ENCODE assay signal across 29 cellular contexts in the genomic region with DNA sequence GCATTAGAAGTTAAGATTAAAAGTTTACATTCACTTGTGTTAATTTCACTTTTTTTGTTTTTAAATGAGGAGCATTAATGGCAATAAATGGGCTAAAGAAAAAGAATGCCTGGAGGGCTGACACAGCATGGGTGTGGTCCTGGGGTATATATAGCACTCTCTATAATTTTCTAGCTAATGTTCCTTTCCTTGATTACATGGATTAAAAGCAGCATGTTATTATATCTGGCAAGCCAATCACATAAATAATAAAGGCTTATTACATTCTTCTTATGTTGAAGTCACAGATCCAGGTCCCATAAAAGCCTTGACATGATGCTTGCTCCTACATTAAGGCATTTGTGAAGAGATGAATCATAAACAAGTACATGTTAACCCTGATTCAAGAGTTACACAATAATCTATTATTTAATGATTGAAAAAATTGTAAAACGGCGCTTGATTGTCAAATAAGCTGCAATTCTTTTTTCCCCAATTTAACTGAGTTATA.
DNase-seq lines count a peak whose midpoint lies in the region; ATAC-seq, FAIRE-seq and TF ChIP-seq lines count a peak whose summit lies in the region.
"Had no signal": no experiment of that assay in that cellular context is flagged by ENCODE, and none has a peak within 500 bp of the region (broad histone marks: within the 10 kb centered on the region; RNA-seq: fewer than 3 reads in every experiment).

No MANE protein-coding gene starts in this region.

- H3K9me3 Mint-ChIP-seq in GM23338 (no peaks in the 10 kb centered on the region; the same call in 2 of the 3 replicates), nephron (peaks cover 25% of the 10 kb centered on the region)
- H3K9me3 Mint-ChIP-seq in activated T-cell treated with anti-CD3 and anti-CD28 coated beads, Interleukin-2, amount 50 U/mL, for 72 hours, result peaks cover 0 to 7% of the 10 kb centered on the region in 2 donors

- no peak overlapping the region for H3K4me3 ChIP-seq in GM23338
- H3K4me3 ChIP-seq: thyroid gland had no signal

- H3K27ac ChIP-seq in GM23338 (ENCODE audit: low read depth), result no peak overlapping the region
- H3K27ac ChIP-seq in epithelial cell of prostate, result no peak overlapping the region
- H3K27ac ChIP-seq: parathyroid adenoma, thyroid gland had no signal

- no peaks in the 10 kb centered on the region for H3K9me2 ChIP-seq in GM23338 (ENCODE audit: insufficient read depth)
- H3K9me2 ChIP-seq: SK-N-SH had no signal

- DNase-seq in GM23338 (ENCODE audit: low spot score) (no peak), NCI-H2081 (lab: John Stamatoyannopoulos, UW) (peak; percentile 76 to 90), epithelial cell of prostate (ENCODE audit: low read depth, low spot score) (peak; percentile 29), GM19239 (ENCODE audit: insufficient read length, low spot score) (no peak), urothelium cell line (ENCODE audit: low spot score) (no peak), SW 1271 (lab: John Stamatoyannopoulos, UW) (no peak)
- no peak for DNase-seq in activated T-cell treated with anti-CD3 and anti-CD28 coated beads, Interleukin-2, amount 50 U/mL, for 72 hours
- DNase-seq: ACHN; activated CD4-positive, alpha-beta memory T cell treated with anti-CD3 and anti-CD28 coated beads for 36 hours; activated naive CD4-positive, alpha-beta T cell treated with Interleukin-2 at 50 U/mL for 16 hours; CD4-positive, alpha-beta memory T cell; central memory CD4-positive, alpha-beta T cell; KBM-7; NCI-H510A treated with DMSO at 0.1 percent for 48 hours; OCI-M1; right cardiac atrium; SK-N-SH; stimulated activated CD4-positive, alpha-beta T cell treated with anti-CD3 and anti-CD28 coated beads, Interleukin-2, amount 100 ng/mL, for 48 hours; T-helper 2 cell; thyroid gland had no signal

- H3K36me3 ChIP-seq in GM23338 (ENCODE audit: insufficient read depth), result no peaks in the 10 kb centered on the region
- H3K36me3 ChIP-seq: thyroid gland had no signal

- no peaks in the 10 kb centered on the region for H3K79me2 ChIP-seq in GM23338 (replicated peaks; ENCODE audit: insufficient read depth)
- H3K79me2 ChIP-seq: parathyroid adenoma had no signal

- ATAC-seq in GM23338, result no peak
- ATAC-seq in activated T-cell treated with anti-CD3 and anti-CD28 coated beads, Interleukin-2, amount 50 U/mL, for 72 hours (replicated peaks in 1 of 2), result no peak
- ATAC-seq: activated CD4-positive, CD25-positive, alpha-beta regulatory T cell treated with anti-CD3 and anti-CD28 coated beads, Interleukin-2, amount 50 U/mL, for 24 hours; esophagus mucosa; left lobe of liver; right cardiac atrium had no signal

- H3K27me3 Mint-ChIP-seq in GM23338 (ENCODE audit: insufficient read depth, low read depth, poor library complexity), result no peaks in the 10 kb centered on the region
- H3K27me3 Mint-ChIP-seq in nephron (ENCODE audit: low read depth), result peaks cover 3% of the 10 kb centered on the region
- H3K27me3 Mint-ChIP-seq in activated T-cell treated with anti-CD3 and anti-CD28 coated beads, Interleukin-2, amount 50 U/mL, for 72 hours (ENCODE audit: low read depth), result no peaks in the 10 kb centered on the region
- H3K27me3 Mint-ChIP-seq: activated CD4-positive, alpha-beta memory T cell treated with anti-CD3 and anti-CD28 coated beads for 36 hours; B cell; CD4-positive, alpha-beta memory T cell; dendritic cell treated with granulocyte-macrophage colony-stimulating factor and Interleukin-4, amounts not matched to agents 40 ng/mL and 50 ng/mL, for 4 days had no signal

- H3K4me3 Mint-ChIP-seq in GM23338, result no peak overlapping the region
- no peak overlapping the region for H3K4me3 Mint-ChIP-seq in nephron
- no peak overlapping the region for H3K4me3 Mint-ChIP-seq in activated T-cell treated with anti-CD3 and anti-CD28 coated beads, Interleukin-2, amount 50 U/mL, for 72 hours
- H3K4me3 Mint-ChIP-seq: activated CD4-positive, alpha-beta memory T cell treated with anti-CD3 and anti-CD28 coated beads for 36 hours; B cell; CD4-positive, alpha-beta memory T cell; dendritic cell treated with granulocyte-macrophage colony-stimulating factor and Interleukin-4, amounts not matched to agents 40 ng/mL and 50 ng/mL, for 4 days; nephron progenitor cell had no signal

- H3K27ac Mint-ChIP-seq in GM23338 (no peak overlapping the region), nephron (peak overlapping the region in 2 of 3 experiments; percentile 79 to 81)
- H3K27ac Mint-ChIP-seq in activated T-cell treated with anti-CD3 and anti-CD28 coated beads, Interleukin-2, amount 50 U/mL, for 72 hours, result no peak overlapping the region
- H3K27ac Mint-ChIP-seq: activated CD4-positive, alpha-beta memory T cell treated with anti-CD3 and anti-CD28 coated beads for 36 hours; B cell; CD4-positive, alpha-beta memory T cell; dendritic cell treated with granulocyte-macrophage colony-stimulating factor and Interleukin-4, amounts not matched to agents 40 ng/mL and 50 ng/mL, for 4 days had no signal

- no peaks in the 10 kb centered on the region for H4K20me1 ChIP-seq in GM23338 (replicated peaks; ENCODE audit: insufficient read depth)

- no peak overlapping the region for H2AFZ ChIP-seq in GM23338
- H2AFZ ChIP-seq: parathyroid adenoma had no signal

- peaks cover 14% of the 10 kb centered on the region for H3K4me1 ChIP-seq in GM23338 (ENCODE audit: insufficient read depth)
- H3K4me1 ChIP-seq: parathyroid adenoma, thyroid gland had no signal

- peaks cover 15% of the 10 kb centered on the region for H3K4me1 Mint-ChIP-seq in GM23338
- H3K4me1 Mint-ChIP-seq in nephron, result peaks cover 10% of the 10 kb centered on the region
- H3K4me1 Mint-ChIP-seq in activated T-cell treated with anti-CD3 and anti-CD28 coated beads, Interleukin-2, amount 50 U/mL, for 72 hours (ENCODE audit: low read depth), result no peaks in the 10 kb centered on the region
- H3K4me1 Mint-ChIP-seq: B cell; CD4-positive, alpha-beta memory T cell had no signal

- no peaks in the 10 kb centered on the region for H3K27me3 ChIP-seq in GM23338 (ENCODE audit: insufficient read depth)
- H3K27me3 ChIP-seq: thyroid gland had no signal

- no peaks in the 10 kb centered on the region for H3F3A ChIP-seq in GM23338 (replicated peaks; ENCODE audit: low read depth)

- H3K36me3 Mint-ChIP-seq in GM23338 (ENCODE audit: low read depth) (peaks cover 7% of the 10 kb centered on the region; the same call in 1 of the 3 replicates), nephron (ENCODE audit: low read depth) (peaks cover 22% of the 10 kb centered on the region)
- no peaks in the 10 kb centered on the region for H3K36me3 Mint-ChIP-seq in activated T-cell treated with anti-CD3 and anti-CD28 coated beads, Interleukin-2, amount 50 U/mL, for 72 hours (ENCODE audit: insufficient read depth in 2 of 2)
- H3K36me3 Mint-ChIP-seq: activated CD4-positive, alpha-beta memory T cell treated with anti-CD3 and anti-CD28 coated beads for 36 hours had no signal

- H3K4me2 ChIP-seq in GM23338, result peak overlapping the region; percentile 54; the same call in 1 of the 2 replicates
- H3K4me2 ChIP-seq: SK-N-SH had no signal

- TF ChIP-seq CTCF in GM23338 (conservative IDR thresholded peaks at IDR 0.05; ENCODE audit: low read depth in 2 of 2) (no peak), nephron (IDR thresholded peaks at IDR 0.05; ENCODE audit: unreplicated experiment in 3 of 3) (no peak)

- FAIRE-seq in GM19239 (lab: Jason Lieb, UNC) (no peak), urothelium cell line (lab: Jason Lieb, UNC) (no peak)
- FAIRE-seq: islet of Langerhans had no signal

TF ChIP-seq in GM23338, 12 proteins besides CTCF, POLR2A, EP300 and RAD21 (continues in another document):
- TF ChIP-seq EZH2 (IDR thresholded peaks at IDR 0.05; ENCODE audit: low read depth, unreplicated experiment) (no peak), NANOG (IDR thresholded peaks at IDR 0.05; ENCODE audit: borderline replicate concordance) (no peak), STAT1 (IDR thresholded peaks at IDR 0.05; ENCODE audit: unreplicated experiment) (no peak), ZNF114 (CRISPR knock-in tag; IDR thresholded peaks at IDR 0.05) (no peak), EZH2phosphoT487 (IDR thresholded peaks at IDR 0.05; ENCODE audit: unreplicated experiment) (no peak), ZNF331 (CRISPR knock-in tag; IDR thresholded peaks at IDR 0.05; ENCODE audit: low read depth) (no peak), CREB1 (CRISPR knock-in tag; IDR thresholded peaks at IDR 0.05; ENCODE audit: low read depth) (no peak), POLR2AphosphoS5 (IDR thresholded peaks at IDR 0.05; ENCODE audit: low read depth) (no peak)
- TF ChIP-seq, protein P1, sequence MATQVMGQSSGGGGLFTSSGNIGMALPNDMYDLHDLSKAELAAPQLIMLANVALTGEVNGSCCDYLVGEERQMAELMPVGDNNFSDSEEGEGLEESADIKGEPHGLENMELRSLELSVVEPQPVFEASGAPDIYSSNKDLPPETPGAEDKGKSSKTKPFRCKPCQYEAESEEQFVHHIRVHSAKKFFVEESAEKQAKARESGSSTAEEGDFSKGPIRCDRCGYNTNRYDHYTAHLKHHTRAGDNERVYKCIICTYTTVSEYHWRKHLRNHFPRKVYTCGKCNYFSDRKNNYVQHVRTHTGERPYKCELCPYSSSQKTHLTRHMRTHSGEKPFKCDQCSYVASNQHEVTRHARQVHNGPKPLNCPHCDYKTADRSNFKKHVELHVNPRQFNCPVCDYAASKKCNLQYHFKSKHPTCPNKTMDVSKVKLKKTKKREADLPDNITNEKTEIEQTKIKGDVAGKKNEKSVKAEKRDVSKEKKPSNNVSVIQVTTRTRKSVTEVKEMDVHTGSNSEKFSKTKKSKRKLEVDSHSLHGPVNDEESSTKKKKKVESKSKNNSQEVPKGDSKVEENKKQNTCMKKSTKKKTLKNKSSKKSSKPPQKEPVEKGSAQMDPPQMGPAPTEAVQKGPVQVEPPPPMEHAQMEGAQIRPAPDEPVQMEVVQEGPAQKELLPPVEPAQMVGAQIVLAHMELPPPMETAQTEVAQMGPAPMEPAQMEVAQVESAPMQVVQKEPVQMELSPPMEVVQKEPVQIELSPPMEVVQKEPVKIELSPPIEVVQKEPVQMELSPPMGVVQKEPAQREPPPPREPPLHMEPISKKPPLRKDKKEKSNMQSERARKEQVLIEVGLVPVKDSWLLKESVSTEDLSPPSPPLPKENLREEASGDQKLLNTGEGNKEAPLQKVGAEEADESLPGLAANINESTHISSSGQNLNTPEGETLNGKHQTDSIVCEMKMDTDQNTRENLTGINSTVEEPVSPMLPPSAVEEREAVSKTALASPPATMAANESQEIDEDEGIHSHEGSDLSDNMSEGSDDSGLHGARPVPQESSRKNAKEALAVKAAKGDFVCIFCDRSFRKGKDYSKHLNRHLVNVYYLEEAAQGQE (IDR thresholded peaks at IDR 0.05; ENCODE audit: unreplicated experiment), result no peak

Comparison
In these comparisons a context has a peak if more than half of its experiments do, and no peak if none do; other contexts are left out.
1. DNase-seq: peak in NCI-H2081 (2 of 2) and epithelial cell of prostate (single experiment); none in GM23338 (single experiment), activated T-cell treated with anti-CD3 and anti-CD28 coated beads, Interleukin-2, amount 50 U/mL, for 72 hours (0 of 2), GM19239 (single experiment), urothelium cell line (single experiment) and SW 1271 (0 of 2).
2. H3K27ac Mint-ChIP-seq: peak in nephron (2 of 3); none in GM23338 (single experiment) and activated T-cell treated with anti-CD3 and anti-CD28 coated beads, Interleukin-2, amount 50 U/mL, for 72 hours (single experiment).